1 cellular context compared by ENCODE assay signal in the genomic region with DNA sequence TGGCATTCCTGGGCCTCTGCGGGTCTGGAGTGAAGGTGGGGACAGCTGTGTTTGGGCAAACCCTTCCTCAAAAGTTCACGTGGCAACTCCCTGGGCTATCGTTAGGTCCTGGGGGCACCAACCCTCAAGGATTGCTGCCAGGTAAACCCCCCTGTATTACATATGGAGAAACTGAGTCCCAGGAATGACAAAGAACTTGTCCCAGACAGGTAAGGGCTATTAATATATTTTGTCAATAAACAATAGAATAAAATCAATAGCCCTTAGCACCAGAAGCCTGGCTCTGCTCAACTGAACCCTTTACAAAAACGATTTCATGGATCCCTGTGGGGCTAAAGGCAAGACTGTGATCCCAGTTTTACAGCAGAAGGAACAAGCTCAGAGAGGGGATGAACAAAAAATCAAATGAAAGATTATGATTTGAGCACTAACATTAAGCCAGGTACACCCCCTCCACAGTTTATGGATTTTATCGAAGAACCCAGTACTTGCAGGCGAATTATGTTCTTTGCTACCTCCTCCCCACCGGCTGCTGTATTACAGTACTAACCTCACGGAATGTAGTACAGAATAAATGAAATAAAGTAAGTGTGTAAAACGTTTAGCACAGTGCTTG.
TF ChIP-seq lines count a peak whose summit lies in the region.

No MANE protein-coding gene starts in this region.

TF ChIP-seq in HEK293, 187 proteins besides CTCF, POLR2A, EP300 and RAD21 (continued from another document):
- TF ChIP-seq ZNF211 (tag by site-specific recombination; IDR thresholded peaks at IDR 0.05; ENCODE audit: low read depth) (no peak), ZSCAN23 (tag by site-specific recombination; IDR thresholded peaks at IDR 0.05) (no peak), ZNF146 (tag by site-specific recombination; IDR thresholded peaks at IDR 0.05) (no peak), ZFP37 (tag by site-specific recombination; IDR thresholded peaks at IDR 0.05) (no peak), ZNF433 (tag by site-specific recombination; IDR thresholded peaks at IDR 0.05; ENCODE audit: low read depth) (no peak), MZF1 (tag by site-specific recombination; IDR thresholded peaks at IDR 0.05; ENCODE audit: borderline replicate concordance) (no peak), ZNF510 (tag by site-specific recombination; IDR thresholded peaks at IDR 0.05; ENCODE audit: insufficient replicate concordance) (no peak), ZNF174 (tag by site-specific recombination; IDR thresholded peaks at IDR 0.05) (no peak)
- TF ChIP-seq, protein P1, sequence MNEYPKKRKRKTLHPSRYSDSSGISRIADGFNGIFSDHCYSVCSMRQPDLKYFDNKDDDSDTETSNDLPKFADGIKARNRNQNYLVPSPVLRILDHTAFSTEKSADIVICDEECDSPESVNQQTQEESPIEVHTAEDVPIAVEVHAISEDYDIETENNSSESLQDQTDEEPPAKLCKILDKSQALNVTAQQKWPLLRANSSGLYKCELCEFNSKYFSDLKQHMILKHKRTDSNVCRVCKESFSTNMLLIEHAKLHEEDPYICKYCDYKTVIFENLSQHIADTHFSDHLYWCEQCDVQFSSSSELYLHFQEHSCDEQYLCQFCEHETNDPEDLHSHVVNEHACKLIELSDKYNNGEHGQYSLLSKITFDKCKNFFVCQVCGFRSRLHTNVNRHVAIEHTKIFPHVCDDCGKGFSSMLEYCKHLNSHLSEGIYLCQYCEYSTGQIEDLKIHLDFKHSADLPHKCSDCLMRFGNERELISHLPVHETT (tag by site-specific recombination; IDR thresholded peaks at IDR 0.05), result no peak
